In genomic region chr6:99349620-99350141, GRCh38 we compare ENCODE assay signal across 8 cellular contexts. TPM values are rescaled to one million over a fixed set of nuclear protein-coding genes. Genes with fewer than 3 reads are reported as not detected.
A peak's percentile ranks its signal among the peaks of the same experiment; 100 is the strongest.
DNase-seq lines count a peak whose midpoint lies in the region; ATAC-seq and TF ChIP-seq lines count a peak whose summit lies in the region.

Gene FAXC (minus strand): TSS chr6:99349674. CDS start chr6:99349372, 302 bp downstream.

- no peak for TF ChIP-seq CTCF in OCI-LY7 (conservative IDR thresholded peaks at IDR 0.05; ENCODE audit: low read length)

- H4K20me1 ChIP-seq in OCI-LY7 (ENCODE audit: insufficient read depth, low read length): no peaks in the 10 kb centered on the region

- H3K36me3 Mint-ChIP-seq in central memory CD8-positive, alpha-beta T cell (ENCODE audit: insufficient read depth): no peaks in the 10 kb centered on the region

- no peaks in the 10 kb centered on the region for H3K9me3 ChIP-seq in OCI-LY7 (ENCODE audit: low read length)

- H3K79me2 ChIP-seq in OCI-LY7 (ENCODE audit: insufficient read depth, low read depth, low read length): no peaks in the 10 kb centered on the region

- H3K9me2 ChIP-seq in OCI-LY7 (ENCODE audit: insufficient read depth, low read length): no peaks in the 10 kb centered on the region

- intact Hi-C loops in OCI-LY7 (cut with micrococcal nuclease; ENCODE audit: unreplicated experiment): no loop called here

- H3K4me3 Mint-ChIP-seq in central memory CD8-positive, alpha-beta T cell: peak within 1 kb of the TSS; percentile 17

- ATAC-seq in GM18517 (IDR thresholded peaks at IDR 0.05; ENCODE audit: unreplicated experiment): peak; percentile 53
- peak; percentile 61 for ATAC-seq in HG03280 (IDR thresholded peaks at IDR 0.05; ENCODE audit: unreplicated experiment)
- no peak for ATAC-seq in central memory CD8-positive, alpha-beta T cell (replicated peaks; ENCODE audit: extremely low read depth, poor library complexity, severe bottlenecking)
- peak; percentile 48 for ATAC-seq in stimulated activated naive CD8-positive, alpha-beta T cell treated with anti-CD3 and anti-CD28 coated beads, Interleukin-15, Interleukin-2, amounts not matched to agents 100 U/mL and 50 U/mL, for 24 hours

- H3K4me1 Mint-ChIP-seq in central memory CD8-positive, alpha-beta T cell: no peaks in the 10 kb centered on the region

- CTCF ChIA-PET in OCI-LY7 (lab: Charles Lee; ENCODE audit: unreplicated experiment): no interaction called here

- H3K27ac ChIP-seq in OCI-LY7 (ENCODE audit: low read depth, low read length, poor library complexity, severe bottlenecking): no peak within 1 kb of the TSS

- POLR2A ChIA-PET in OCI-LY7 (lab: Charles Lee): no interaction called here

- H3K4me1 ChIP-seq in OCI-LY7 (ENCODE audit: insufficient read depth, low read length, poor library complexity, severe bottlenecking): no peaks in the 10 kb centered on the region

- H2AFZ ChIP-seq in OCI-LY7 (ENCODE audit: low read length): no peak within 1 kb of the TSS

- peak; percentile 56 for DNase-seq in AG08396 (ENCODE audit: low spot score)
- DNase-seq in OCI-LY7 (ENCODE audit: low spot score): no peak
- DNase-seq in central memory CD8-positive, alpha-beta T cell (ENCODE audit: low spot score in 2 of 2): no peak
- peak; percentile 64 for DNase-seq in kidney tubule cell (ENCODE audit: low spot score)
- peak; percentile 14 for DNase-seq in stimulated activated naive CD8-positive, alpha-beta T cell treated with anti-CD3 and anti-CD28 coated beads, Interleukin-15, Interleukin-2, amounts not matched to agents 100 U/mL and 50 U/mL, for 24 hours
- DNase-seq in NCI-H446 treated with DMSO at 0.1 percent for 48 hours (lab: John Stamatoyannopoulos, UW): no peak

- no peaks in the 10 kb centered on the region for H3K9me3 Mint-ChIP-seq in central memory CD8-positive, alpha-beta T cell

- peaks cover 57% of the 10 kb centered on the region for H3K27me3 Mint-ChIP-seq in central memory CD8-positive, alpha-beta T cell

- BruUV-seq in OCI-LY7 (replicated peaks; lab: Mats Ljungman, UMichigan): no TSS peak

- no peak within 1 kb of the TSS for H3K27ac Mint-ChIP-seq in central memory CD8-positive, alpha-beta T cell (ENCODE audit: low read depth)

- H3K36me3 ChIP-seq in OCI-LY7 (ENCODE audit: insufficient read depth, low read length): no peaks in the 10 kb centered on the region

- no peak within 1 kb of the TSS for H3K4me3 ChIP-seq in OCI-LY7 (ENCODE audit: low read depth, low read length, poor library complexity, severe bottlenecking)

- H3K4me2 ChIP-seq in OCI-LY7 (ENCODE audit: low read length): peak within 1 kb of the TSS; percentile 16; the same call in 1 of the 2 replicates

RNA-seq across cellular contexts. Expression of gene FAXC, which starts in this region (rescaled TPM):
- total RNA-seq in OCI-LY7 (2014; rRNA removed; shearing (Covaris generic)): not detected in 2 replicates
- not detected in 2 replicates for total RNA-seq in OCI-LY7 (2022)

Comparison
In these comparisons a context has a peak if more than half of its experiments do, and no peak if none do; other contexts are left out.
1. DNase-seq: peak in AG08396 (single experiment), kidney tubule cell (single experiment) and stimulated activated naive CD8-positive, alpha-beta T cell treated with anti-CD3 and anti-CD28 coated beads, Interleukin-15, Interleukin-2, amounts not matched to agents 100 U/mL and 50 U/mL, for 24 hours (single experiment); none in OCI-LY7 (single experiment), central memory CD8-positive, alpha-beta T cell (0 of 2) and NCI-H446 treated with DMSO at 0.1 percent for 48 hours (single experiment).